In genomic region chrX:123869488-123869887, GRCh38 we compare ENCODE assay signal across 13 cellular contexts. TPM values are rescaled to one million over a fixed set of nuclear protein-coding genes. Genes with fewer than 3 reads are reported as not detected.
DNase-seq lines count a peak whose midpoint lies in the region; ATAC-seq and TF ChIP-seq lines count a peak whose summit lies in the region.
"Had no signal": no experiment of that assay in that cellular context is flagged by ENCODE, and none has a peak within 500 bp of the region (broad histone marks: within the 10 kb centered on the region; RNA-seq: fewer than 3 reads in every experiment).

No MANE protein-coding gene starts in this region.

- H3K27me3 ChIP-seq in CD4-positive, alpha-beta memory T cell (ENCODE audit: insufficient read depth, low read length): no peaks in the 10 kb centered on the region
- H3K27me3 ChIP-seq in WERI-Rb-1 (ENCODE audit: insufficient read depth, low read depth, severe bottlenecking): no peaks in the 10 kb centered on the region
- H3K27me3 ChIP-seq in GM23338 (ENCODE audit: insufficient read depth): no peaks in the 10 kb centered on the region
- H3K27me3 ChIP-seq: colonic mucosa, stomach had no signal

- no peaks in the 10 kb centered on the region for H3K27me3 Mint-ChIP-seq in CD4-positive, alpha-beta memory T cell
- no peaks in the 10 kb centered on the region for H3K27me3 Mint-ChIP-seq in GM23338 (ENCODE audit: insufficient read depth, low read depth, poor library complexity)

- no peaks in the 10 kb centered on the region for H3K36me3 ChIP-seq in CD4-positive, alpha-beta memory T cell (ENCODE audit: insufficient read depth, low read length)
- H3K36me3 ChIP-seq in WERI-Rb-1 (no peaks in the 10 kb centered on the region), GM23338 (ENCODE audit: insufficient read depth) (no peaks in the 10 kb centered on the region)
- H3K36me3 ChIP-seq: colonic mucosa, stomach had no signal

- TF ChIP-seq CTCF in fibroblast of mammary gland (conservative IDR thresholded peaks at IDR 0.05; ENCODE audit: control insufficient read depth, insufficient read depth, low read depth, low read length) (no peak), WERI-Rb-1 (IDR thresholded peaks at IDR 0.05; ENCODE audit: low read depth, low read length) (no peak), GM23338 (conservative IDR thresholded peaks at IDR 0.05; ENCODE audit: low read depth in 2 of 2) (no peak)

- no peaks in the 10 kb centered on the region; the same call in 1 of the 2 replicates for H4K20me1 ChIP-seq in GM23338 (replicated peaks; ENCODE audit: insufficient read depth)

- H3K4me2 ChIP-seq in GM23338: no peak overlapping the region

- no peaks in the 10 kb centered on the region for H3K9me3 ChIP-seq in CD4-positive, alpha-beta memory T cell (ENCODE audit: control insufficient read depth in 1 of 2, low read length in 2 of 2)
- no peaks in the 10 kb centered on the region for H3K9me3 ChIP-seq in WERI-Rb-1 (ENCODE audit: severe bottlenecking)
- H3K9me3 ChIP-seq: colonic mucosa, stomach had no signal

- peaks cover 8 to 26% (median 10%) of the 10 kb centered on the region in 4 donors for H3K4me1 Mint-ChIP-seq in CD4-positive, alpha-beta memory T cell
- no peaks in the 10 kb centered on the region for H3K4me1 Mint-ChIP-seq in GM23338
- H3K4me1 Mint-ChIP-seq: nephron had no signal

- H3K36me3 Mint-ChIP-seq in CD4-positive, alpha-beta memory T cell: peaks cover 0 to 10% of the 10 kb centered on the region in 2 donors
- H3K36me3 Mint-ChIP-seq in GM23338 (ENCODE audit: low read depth): peaks cover 6% of the 10 kb centered on the region; the same call in 1 of the 3 replicates

- CTCF ChIA-PET in CD4-positive, alpha-beta memory T cell (lab: Charles Lee; ENCODE audit: partially characterized antibody): interaction anchor here (0.7 kb wide), 1 partner anchor 92 kb away, joined by 3 read pairs; no protein-coding TSS in a partner anchor

- no peak for DNase-seq in CD4-positive, alpha-beta memory T cell
- DNase-seq in NCI-H226 (peak; percentile 2), fibroblast of mammary gland (ENCODE audit: low read depth) (peak; percentile 64), WERI-Rb-1 (no peak), GM23338 (ENCODE audit: low spot score) (no peak), substantia nigra (lab: John Stamatoyannopoulos, UW) (no peak)
- no peak for DNase-seq in stimulated activated CD4-positive, alpha-beta T cell treated with anti-CD3 and anti-CD28 coated beads, Interleukin-2, amount 100 ng/mL, for 24 hours
- DNase-seq: colonic mucosa, stomach had no signal

- H3K27ac ChIP-seq in CD4-positive, alpha-beta memory T cell (ENCODE audit: low read depth, low read length): no peak overlapping the region
- H3K27ac ChIP-seq in WERI-Rb-1: no peak overlapping the region
- H3K27ac ChIP-seq in GM23338 (ENCODE audit: low read depth): no peak overlapping the region
- no peak overlapping the region for H3K27ac ChIP-seq in substantia nigra (ENCODE audit: low read depth, low read length, poor library complexity, severe bottlenecking)
- H3K27ac ChIP-seq: colonic mucosa, SK-N-MC had no signal

- ATAC-seq in GM21360 (IDR thresholded peaks at IDR 0.05; ENCODE audit: unreplicated experiment) (peak; percentile 55), GM23338 (no peak)
- ATAC-seq: HepG2 had no signal

- H3K4me3 ChIP-seq in CD4-positive, alpha-beta memory T cell (ENCODE audit: low read length in 2 of 2): no peak overlapping the region
- H3K4me3 ChIP-seq in fibroblast of mammary gland (ENCODE audit: control insufficient read depth, low read depth, low read length) (no peak overlapping the region), WERI-Rb-1 (ENCODE audit: low read depth, low read length) (no peak overlapping the region), GM23338 (no peak overlapping the region)
- H3K4me3 ChIP-seq: colonic mucosa, SK-N-MC, stomach had no signal

- intact Hi-C loops in CD4-positive, alpha-beta memory T cell (cut with micrococcal nuclease): no loop called here

- POLR2A ChIA-PET in CD4-positive, alpha-beta memory T cell (lab: Charles Lee; ENCODE audit: partially characterized antibody): interaction anchor here (1.0 kb wide), 1 partner anchor 9 kb away, joined by 5 read pairs; no protein-coding TSS in a partner anchor

- no peaks in the 10 kb centered on the region for H3F3A ChIP-seq in GM23338 (replicated peaks; ENCODE audit: low read depth)

- H3K4me3 Mint-ChIP-seq in CD4-positive, alpha-beta memory T cell: no peak overlapping the region
- H3K4me3 Mint-ChIP-seq in GM23338: no peak overlapping the region
- H3K4me3 Mint-ChIP-seq: nephron had no signal

- peaks cover 73% of the 10 kb centered on the region for H3K79me2 ChIP-seq in GM23338 (replicated peaks; ENCODE audit: insufficient read depth)

- H2AFZ ChIP-seq in GM23338: no peak overlapping the region

- no peaks in the 10 kb centered on the region for H3K9me3 Mint-ChIP-seq in CD4-positive, alpha-beta memory T cell
- H3K9me3 Mint-ChIP-seq in GM23338: no peaks in the 10 kb centered on the region

- peaks cover 10% of the 10 kb centered on the region for H3K4me1 ChIP-seq in CD4-positive, alpha-beta memory T cell (ENCODE audit: insufficient read depth, low read length)
- H3K4me1 ChIP-seq in GM23338 (ENCODE audit: insufficient read depth): no peaks in the 10 kb centered on the region
- H3K4me1 ChIP-seq: colonic mucosa had no signal

- peak overlapping the region in 4 of 7 donors; percentile 1 to 78 (median 28) for H3K27ac Mint-ChIP-seq in CD4-positive, alpha-beta memory T cell
- no peak overlapping the region for H3K27ac Mint-ChIP-seq in GM23338
- H3K27ac Mint-ChIP-seq: nephron had no signal

- no peaks in the 10 kb centered on the region for H3K9me2 ChIP-seq in GM23338 (ENCODE audit: insufficient read depth)

TF ChIP-seq in GM23338, 12 proteins besides CTCF, POLR2A, EP300 and RAD21:
- no peak for TF ChIP-seq POLR2AphosphoS5 (IDR thresholded peaks at IDR 0.05; ENCODE audit: low read depth)
- no peak for TF ChIP-seq ETS1 (IDR thresholded peaks at IDR 0.05)
- TF ChIP-seq REST (IDR thresholded peaks at IDR 0.05; ENCODE audit: unreplicated experiment): no peak
- TF ChIP-seq JUNB (IDR thresholded peaks at IDR 0.05; ENCODE audit: unreplicated experiment): no peak

RNA-seq across cellular contexts. Expression of gene XIAP, which starts 9.6 kb away (rescaled TPM):
- total RNA-seq in CD4-positive, alpha-beta memory T cell: 10 to 100 TPM; 59.9 to 64.6 TPM
- polyA plus RNA-seq in CD4-positive, alpha-beta memory T cell: 10 to 100 TPM in 1 of 2 donors, 1 to 10 TPM in 1; 6.0 to 14.0 TPM
- total RNA-seq in GM23338 (2014; rRNA removed; shearing (Covaris generic)): 25.5 and 34.7 TPM in 2 replicates
- polyA plus RNA-seq in GM23338 (2016; fragmentation: Nextera tagmentation; extraction: Ambion mirVana): 12.8 and 15.6 TPM in 2 replicates

Comparison
In these comparisons a context has a peak if more than half of its experiments do, and no peak if none do; other contexts are left out.
1. DNase-seq: peak in NCI-H226 (single experiment) and fibroblast of mammary gland (single experiment); none in CD4-positive, alpha-beta memory T cell (0 of 5), WERI-Rb-1 (single experiment), stimulated activated CD4-positive, alpha-beta T cell treated with anti-CD3 and anti-CD28 coated beads, Interleukin-2, amount 100 ng/mL, for 24 hours (0 of 2), GM23338 (single experiment) and substantia nigra (0 of 49).